In genomic region chr11:108589136-108589535, GRCh38 we compare ENCODE assay signal across 25 cellular contexts. TPM values are rescaled to one million over a fixed set of nuclear protein-coding genes. Genes with fewer than 3 reads are reported as not detected.
DNase-seq lines count a peak whose midpoint lies in the region; ATAC-seq, FAIRE-seq and TF ChIP-seq lines count a peak whose summit lies in the region.
"Had no signal": no experiment of that assay in that cellular context is flagged by ENCODE, and none has a peak within 500 bp of the region (broad histone marks: within the 10 kb centered on the region; RNA-seq: fewer than 3 reads in every experiment).

No MANE protein-coding gene starts in this region.

- H3K36me3 ChIP-seq in SK-N-SH (replicated peaks in 1 of 2; ENCODE audit: control insufficient read depth in 1 of 2, insufficient read depth in 2 of 2, low read length in 1 of 2) (no peaks in the 10 kb centered on the region), keratinocyte (ENCODE audit: control insufficient read depth in 2 of 2, extremely low read depth in 1 of 2, insufficient read depth in 2 of 2, low read length in 2 of 2) (peaks cover 0 to 3% of the 10 kb centered on the region in 2 experiments), trophoblast cell (ENCODE audit: control insufficient read depth in 1 of 2, insufficient read depth in 2 of 2, low read length in 2 of 2) (no peaks in the 10 kb centered on the region)
- H3K36me3 ChIP-seq: breast epithelium, upper lobe of right lung had no signal

- H3K27me3 ChIP-seq in SK-N-SH (ENCODE audit: insufficient read depth) (peaks cover 9% of the 10 kb centered on the region; the same call in 1 of the 2 replicates), keratinocyte (ENCODE audit: control insufficient read depth, extremely low read depth, insufficient read depth, low read length) (no peaks in the 10 kb centered on the region), trophoblast cell (ENCODE audit: insufficient read depth, low read length) (no peaks in the 10 kb centered on the region)
- H3K27me3 ChIP-seq: breast epithelium had no signal

- no peak overlapping the region for H3K27ac Mint-ChIP-seq in immature natural killer cell
- no peak overlapping the region for H3K27ac Mint-ChIP-seq in natural killer cell treated with Interleukin-12 subunit alpha and Interleukin-12 subunit beta and Interleukin-15 and Interleukin-18, amount 100 ng/mL, for 72 hours
- H3K27ac Mint-ChIP-seq: activated B cell treated with CpG ODN at 0.5 μM for 24 hours; activated CD4-positive, alpha-beta T cell treated with anti-CD3 and anti-CD28 coated beads, Interleukin-2, amount 10 ng/mL, durations not matched to agents 7 days and 5 days; activated naive CD4-positive, alpha-beta T cell treated with anti-CD3 and anti-CD28 coated beads, Interleukin-2, amount 50 U/mL, for 72 hours; stimulated activated effector memory CD8-positive, alpha-beta T cell treated with anti-CD3 and anti-CD28 coated beads, Interleukin-12 subunit alpha, Interleukin-12 subunit beta, amount 100 ng/mL, for 72 hours had no signal

- H3K4me1 ChIP-seq in SK-N-SH (ENCODE audit: control insufficient read depth in 1 of 2, insufficient read depth in 2 of 2, low read depth in 1 of 2, low read length in 1 of 2) (peaks cover 0 to 17% of the 10 kb centered on the region in 2 experiments; a peak in 2 of 4 replicates), keratinocyte (ENCODE audit: control insufficient read depth, extremely low read depth, insufficient read depth, low read length) (peaks cover 40% of the 10 kb centered on the region), trophoblast cell (ENCODE audit: control insufficient read depth in 1 of 2, insufficient read depth in 2 of 2, low read length in 2 of 2) (peaks cover 1 to 10% of the 10 kb centered on the region in 2 experiments)
- H3K4me1 ChIP-seq: breast epithelium had no signal

- peak overlapping the region in 1 of 2 experiments; percentile 94; a peak in 2 of 4 replicates for H3K27ac ChIP-seq in SK-N-SH (ENCODE audit: low read depth in 2 of 2, low read length in 1 of 2)
- H3K27ac ChIP-seq in keratinocyte (ENCODE audit: control insufficient read depth, insufficient read depth, low read length) = peak overlapping the region; percentile 46
- peak overlapping the region; percentile 31 for H3K27ac ChIP-seq in trophoblast cell (ENCODE audit: low read depth, low read length)
- H3K27ac ChIP-seq: 22Rv1, upper lobe of right lung had no signal

- no peaks in the 10 kb centered on the region for H3K36me3 Mint-ChIP-seq in immature natural killer cell
- H3K36me3 Mint-ChIP-seq in natural killer cell treated with Interleukin-12 subunit alpha and Interleukin-12 subunit beta and Interleukin-15 and Interleukin-18, amount 100 ng/mL, for 72 hours = no peaks in the 10 kb centered on the region
- H3K36me3 Mint-ChIP-seq: stimulated activated effector memory CD8-positive, alpha-beta T cell treated with anti-CD3 and anti-CD28 coated beads, Interleukin-12 subunit alpha, Interleukin-12 subunit beta, amount 100 ng/mL, for 72 hours had no signal

- H2BK12ac ChIP-seq in trophoblast cell (ENCODE audit: low read length) = peak overlapping the region; percentile 8

- peak; percentile 39 for FAIRE-seq in keratinocyte (lab: Jason Lieb, UNC)
- FAIRE-seq: RCC 7860 had no signal

- no peak overlapping the region for H3K23ac ChIP-seq in trophoblast cell (ENCODE audit: low read length)

- H3K79me1 ChIP-seq in trophoblast cell (ENCODE audit: low read length) = peaks cover 8% of the 10 kb centered on the region

- H2AFZ ChIP-seq in SK-N-SH (ENCODE audit: low read depth) (no peak overlapping the region), keratinocyte (ENCODE audit: control insufficient read depth, low read length) (peak overlapping the region; percentile 66), trophoblast cell (ENCODE audit: insufficient read depth, low read length, poor library complexity) (peak overlapping the region; percentile 23)

- no peak overlapping the region for H2AK5ac ChIP-seq in trophoblast cell (ENCODE audit: low read length)

- peak in 1 of 2 experiments; percentile 59; a peak in 2 of 4 replicates for TF ChIP-seq EP300 in SK-N-SH (IDR thresholded peaks at IDR 0.05; ENCODE audit: borderline replicate concordance in 1 of 2, low read depth in 1 of 2, low read length in 1 of 2)

- H3K4me1 Mint-ChIP-seq in immature natural killer cell = peaks cover 13 to 23% of the 10 kb centered on the region in 2 donors
- peaks cover 10 to 16% of the 10 kb centered on the region in 2 donors for H3K4me1 Mint-ChIP-seq in natural killer cell treated with Interleukin-12 subunit alpha and Interleukin-12 subunit beta and Interleukin-15 and Interleukin-18, amount 100 ng/mL, for 72 hours (ENCODE audit: low read depth in 2 of 2)

- CTCF ChIA-PET in SK-N-SH (lab: Yijun Ruan, JAX) = interaction anchor here (0.7 to 1.8 kb wide), 2 partner anchors 58 to 59 kb away, joined by 3 to 8 read pairs; no protein-coding TSS in a partner anchor

- H3K9me3 Mint-ChIP-seq in immature natural killer cell = no peaks in the 10 kb centered on the region
- H3K9me3 Mint-ChIP-seq in natural killer cell treated with Interleukin-12 subunit alpha and Interleukin-12 subunit beta and Interleukin-15 and Interleukin-18, amount 100 ng/mL, for 72 hours = no peaks in the 10 kb centered on the region
- H3K9me3 Mint-ChIP-seq: activated B cell treated with CpG ODN at 0.5 μM for 24 hours; activated CD4-positive, alpha-beta T cell treated with anti-CD3 and anti-CD28 coated beads, Interleukin-2, amount 10 ng/mL, durations not matched to agents 7 days and 5 days; activated naive CD4-positive, alpha-beta T cell treated with anti-CD3 and anti-CD28 coated beads, Interleukin-2, amount 50 U/mL, for 72 hours; stimulated activated effector memory CD8-positive, alpha-beta T cell treated with anti-CD3 and anti-CD28 coated beads, Interleukin-12 subunit alpha, Interleukin-12 subunit beta, amount 100 ng/mL, for 72 hours had no signal

- no peaks in the 10 kb centered on the region for H3K9me1 ChIP-seq in keratinocyte (ENCODE audit: control insufficient read depth, extremely low read depth, insufficient read depth, low read length)

- H4K8ac ChIP-seq in trophoblast cell (ENCODE audit: low read depth, low read length) = no peak overlapping the region

- no peaks in the 10 kb centered on the region for H3K79me2 ChIP-seq in SK-N-SH (ENCODE audit: insufficient read depth)
- peaks cover 64% of the 10 kb centered on the region for H3K79me2 ChIP-seq in keratinocyte (ENCODE audit: control insufficient read depth, insufficient read depth, low read length)
- H3K79me2 ChIP-seq in trophoblast cell (ENCODE audit: control insufficient read depth, insufficient read depth, low read length, poor library complexity) = peaks cover 4% of the 10 kb centered on the region

- H3K9me3 ChIP-seq in SK-N-SH (no peaks in the 10 kb centered on the region), keratinocyte (ENCODE audit: control insufficient read depth, low read depth, low read length) (no peaks in the 10 kb centered on the region), trophoblast cell (ENCODE audit: insufficient read depth, low read depth, low read length) (no peaks in the 10 kb centered on the region)
- H3K9me3 ChIP-seq: breast epithelium, upper lobe of right lung had no signal

- H3K4me2 ChIP-seq in SK-N-SH (no peak overlapping the region), keratinocyte (ENCODE audit: control insufficient read depth, extremely low read depth, insufficient read depth, low read depth, low read length) (peak overlapping the region; percentile 85), trophoblast cell (ENCODE audit: low read length) (no peak overlapping the region)

- H3K4me3 Mint-ChIP-seq in immature natural killer cell = no peak overlapping the region
- H3K4me3 Mint-ChIP-seq in natural killer cell treated with Interleukin-12 subunit alpha and Interleukin-12 subunit beta and Interleukin-15 and Interleukin-18, amount 100 ng/mL, for 72 hours = no peak overlapping the region
- H3K4me3 Mint-ChIP-seq: activated B cell treated with CpG ODN at 0.5 μM for 24 hours; activated CD4-positive, alpha-beta T cell treated with anti-CD3 and anti-CD28 coated beads, Interleukin-2, amount 10 ng/mL, durations not matched to agents 7 days and 5 days; stimulated activated effector memory CD8-positive, alpha-beta T cell treated with anti-CD3 and anti-CD28 coated beads, Interleukin-12 subunit alpha, Interleukin-12 subunit beta, amount 100 ng/mL, for 72 hours had no signal

- peaks cover 5 to 9% (median 6%) of the 10 kb centered on the region in 3 donors for H3K27me3 Mint-ChIP-seq in immature natural killer cell (ENCODE audit: low read depth in 3 of 3)
- peaks cover 8 to 9% of the 10 kb centered on the region in 2 donors for H3K27me3 Mint-ChIP-seq in natural killer cell treated with Interleukin-12 subunit alpha and Interleukin-12 subunit beta and Interleukin-15 and Interleukin-18, amount 100 ng/mL, for 72 hours

- H3K9me2 ChIP-seq in SK-N-SH = no peaks in the 10 kb centered on the region

- H3K4ac ChIP-seq in trophoblast cell (ENCODE audit: low read depth, low read length) = no peak overlapping the region

- H3K4me3 ChIP-seq in SK-N-SH (ENCODE audit: low read depth in 2 of 2, low read length in 1 of 2) = no peak overlapping the region
- peak overlapping the region in 2 of 3 experiments; percentile 39 to 53 for H3K4me3 ChIP-seq in keratinocyte (ENCODE audit: control insufficient read depth in 2 of 3, extremely low read depth in 1 of 3, insufficient read depth in 2 of 3, low read depth in 1 of 3, low read length in 3 of 3)
- H3K4me3 ChIP-seq in trophoblast cell (ENCODE audit: low read depth, low read length) = no peak overlapping the region
- H3K4me3 ChIP-seq: breast epithelium, upper lobe of right lung had no signal

- POLR2A ChIA-PET in SK-N-SH (lab: Yijun Ruan, JAX) = no interaction called here

- no peak overlapping the region for H3K18ac ChIP-seq in trophoblast cell (ENCODE audit: low read length)

- H4K91ac ChIP-seq in trophoblast cell (ENCODE audit: low read depth, low read length) = no peak overlapping the region

- no peak for TF ChIP-seq CTCF in SK-N-SH (IDR thresholded peaks at IDR 0.05)
- TF ChIP-seq CTCF in keratinocyte (optimal IDR thresholded peaks at IDR 0.05 in 1 of 3, IDR thresholded peaks at IDR 0.05 in 1 of 3, conservative IDR thresholded peaks at IDR 0.05 in 1 of 3; ENCODE audit: extremely low read depth in 1 of 3, insufficient read depth in 2 of 3, low read length in 3 of 3) = no peak

- H4K20me1 ChIP-seq in SK-N-SH (ENCODE audit: insufficient read depth) (no peaks in the 10 kb centered on the region), keratinocyte (ENCODE audit: control insufficient read depth, extremely low read depth, insufficient read depth, low read length) (no peaks in the 10 kb centered on the region)

- peak; percentile 6; the same call in 1 of the 2 replicates for TF ChIP-seq RAD21 in SK-N-SH (IDR thresholded peaks at IDR 0.05; ENCODE audit: low read length)

- no peak overlapping the region for H4K12ac ChIP-seq in trophoblast cell (ENCODE audit: low read depth, low read length)

- DNase-seq in DMS 273 (lab: John Stamatoyannopoulos, UW; ENCODE audit: unreplicated experiment) (peak; percentile 2), DMS 273 treated with DMSO at 0.1 percent for 48 hours (lab: John Stamatoyannopoulos, UW) (no peak), SK-N-SH (peak; percentile 75), keratinocyte (ENCODE audit: low read depth, low spot score) (no peak), trophoblast cell (no peak), immature natural killer cell (no peak), NCI-H187 (lab: John Stamatoyannopoulos, UW) (no peak)
- DNase-seq in natural killer cell treated with Interleukin-12 subunit alpha and Interleukin-12 subunit beta and Interleukin-15 and Interleukin-18, amount 100 ng/mL, for 72 hours (ENCODE audit: low spot score) = no peak
- DNase-seq: activated B cell treated with CpG ODN at 0.5 μM for 24 hours; activated CD4-positive, alpha-beta T cell treated with anti-CD3 and anti-CD28 coated beads, Interleukin-2, amount 10 ng/mL, durations not matched to agents 7 days and 5 days; H7; hypothalamus; KG1; MM.1S; NCI-H2029; nucleus accumbens; SIG-M5; stimulated activated CD4-positive, alpha-beta T cell treated with anti-CD3 and anti-CD28 coated beads, Interleukin-15, amount 100 ng/mL, for 24 hours; upper lobe of right lung had no signal

- H2BK120ac ChIP-seq in trophoblast cell (ENCODE audit: insufficient read depth, low read length, poor library complexity) = no peak overlapping the region

- H2BK5ac ChIP-seq in trophoblast cell (ENCODE audit: low read depth, low read length, poor library complexity) = no peak overlapping the region

- H3K9ac ChIP-seq in SK-N-SH (no peak overlapping the region), keratinocyte (ENCODE audit: control insufficient read depth, extremely low read depth, insufficient read depth, low read length) (peak overlapping the region; percentile 50), trophoblast cell (ENCODE audit: low read length) (no peak overlapping the region)

- H3F3A ChIP-seq in SK-N-SH (replicated peaks; ENCODE audit: insufficient read depth) = no peaks in the 10 kb centered on the region

- no peak for ATAC-seq in natural killer cell treated with Interleukin-12 subunit alpha and Interleukin-12 subunit beta and Interleukin-15 and Interleukin-18, amount 100 ng/mL, for 72 hours
- ATAC-seq: activated naive CD4-positive, alpha-beta T cell treated with anti-CD3 and anti-CD28 coated beads, Interleukin-2, amount 50 U/mL, for 72 hours; left lobe of liver; stimulated activated effector memory CD8-positive, alpha-beta T cell treated with anti-CD3 and anti-CD28 coated beads, Interleukin-12 subunit alpha, Interleukin-12 subunit beta, amount 100 ng/mL, for 72 hours; upper lobe of right lung had no signal

- dilution Hi-C loops in keratinocyte (cut with MboI; ENCODE audit: extremely low pct_ligation_motif_present, low sequenced_read_pairs) = no loop called here

- no peak overlapping the region for H3K14ac ChIP-seq in trophoblast cell (ENCODE audit: low read length)

- 80% methylated on average over 1 of the region's 1 CpG for WGBS in SK-N-SH (ENCODE audit: low lambda C conversion rate)
- WGBS in trophoblast cell (ENCODE audit: extremely low coverage, insufficient coverage, insufficient read length) = no CpG with 5 or more reads among the region's 1 CpG

RNA-seq across cellular contexts. Expression of gene EXPH5, which starts 4.4 kb away (rescaled TPM):
- polyA plus RNA-seq in SK-N-SH (2012; rRNA removed) (0.03 and 0.05 TPM in 2 replicates), keratinocyte (7.9 to 19.0 TPM (median 11.7 TPM) in 3 replicates), immature natural killer cell (1 to 10 TPM; 1.0 to 2.6 (median 1.6) TPM)
- polyA plus RNA-seq in SK-N-SH (2012; cell fraction: cytosol; rRNA removed) = 0.03 and 0.05 TPM in 2 replicates
- polyA plus RNA-seq in SK-N-SH (2012; cell fraction: nucleus; rRNA removed) = 0.04 and 0.05 TPM in 2 replicates
- 14.1 TPM for polyA plus RNA-seq in keratinocyte (2011; ENCODE audit: low read depth)
- polyA plus RNA-seq in keratinocyte (2011; cell fraction: cytosol; rRNA removed) = 1.6 and 3.2 TPM in 2 replicates
- 24.3 and 28.3 TPM in 2 replicates for polyA plus RNA-seq in keratinocyte (2011; cell fraction: nucleus; rRNA removed)
- 4.7 and 17.6 TPM in 2 replicates for polyA plus RNA-seq in keratinocyte (2012; ENCODE audit: low replicate concordance)
- polyA minus RNA-seq in keratinocyte = 12.8 to 79.7 TPM (median 65.4 TPM) in 3 replicates
- polyA minus RNA-seq in keratinocyte (2011; cell fraction: cytosol; rRNA and poly(A)+ RNA removed) = 6.5 TPM
- polyA minus RNA-seq in keratinocyte (2011; cell fraction: nucleus; rRNA and poly(A)+ RNA removed) = 57.4 and 120 TPM in 2 replicates
- polyA plus RNA-seq in trophoblast cell (2013) = 15.8 and 16.3 TPM in 2 replicates
- under 1 TPM; 0.56 to 0.90 TPM for total RNA-seq in natural killer cell treated with Interleukin-12 subunit alpha and Interleukin-12 subunit beta and Interleukin-15 and Interleukin-18, amount 100 ng/mL, for 72 hours

Comparison
In these comparisons a context has a peak if more than half of its experiments do, and no peak if none do; other contexts are left out.
1. DNase-seq: peak in DMS 273 (single experiment) and SK-N-SH (single experiment); none in DMS 273 treated with DMSO at 0.1 percent for 48 hours (single experiment), keratinocyte (single experiment), trophoblast cell (0 of 2), immature natural killer cell (0 of 3), natural killer cell treated with Interleukin-12 subunit alpha and Interleukin-12 subunit beta and Interleukin-15 and Interleukin-18, amount 100 ng/mL, for 72 hours (single experiment) and NCI-H187 (0 of 2).
2. H3K4me3 ChIP-seq: peak in keratinocyte (2 of 3); none in SK-N-SH (0 of 2) and trophoblast cell (single experiment).